Comparison of ENCODE assay signal across 9 cellular contexts in genomic region chr20:44247131-44247571, GRCh38. TPM values are rescaled to one million over a fixed set of nuclear protein-coding genes. Genes with fewer than 3 reads are reported as not detected.
DNase-seq lines count a peak whose midpoint lies in the region; ATAC-seq, FAIRE-seq and TF ChIP-seq lines count a peak whose summit lies in the region.
"Had no signal": no experiment of that assay in that cellular context is flagged by ENCODE, and none has a peak within 500 bp of the region (broad histone marks: within the 10 kb centered on the region; RNA-seq: fewer than 3 reads in every experiment).

GDAP1L1 (plus strand) TSS chr20:44247308; CDS start chr20:44247335, 27 bp downstream.

- DNase-seq in Right ventricle myocardium superior (no peak), Right ventricle myocardium inferior (ENCODE audit: missing footprints) (no peak), astrocyte (ENCODE audit: low read depth) (no peak), left lung (no peak), uterus (no peak), brain microvascular endothelial cell (no peak)
- DNase-seq: foreskin keratinocyte had no signal

- ATAC-seq in Right ventricle myocardium superior (ENCODE audit: poor library complexity), result peak; percentile 61
- ATAC-seq in Right ventricle myocardium inferior, result no peak
- ATAC-seq in left lung, result peak; percentile 26
- ATAC-seq in GM21717 (IDR thresholded peaks at IDR 0.05; ENCODE audit: unreplicated experiment), result no peak
- ATAC-seq in activated T-helper 17 cell treated with anti-CD3 and anti-CD28 coated beads, Interleukin-2, amount 50 U/mL, for 72 hours (replicated peaks), result no peak

- no peak for FAIRE-seq in astrocyte (lab: Jason Lieb, UNC)

- no peak within 1 kb of the TSS for H3K27ac Mint-ChIP-seq in astrocyte (ENCODE audit: unreplicated experiment)
- no peak within 1 kb of the TSS for H3K27ac Mint-ChIP-seq in activated T-helper 17 cell treated with anti-CD3 and anti-CD28 coated beads, Interleukin-2, amount 50 U/mL, for 72 hours

- in situ Hi-C loops in brain microvascular endothelial cell (cut with HindIII; ENCODE audit: low pct_ligation_motif_present, low sequenced_read_pairs), result no loop called here

- TF ChIP-seq POLR2A in uterus (IDR thresholded peaks at IDR 0.05), result no peak

- H3K4me3 ChIP-seq in astrocyte (ENCODE audit: insufficient read depth, low read depth, low read length) (no peak within 1 kb of the TSS), left lung (no peak within 1 kb of the TSS), uterus (peak within 1 kb of the TSS; percentile 17 to 37), brain microvascular endothelial cell (ENCODE audit: low read depth, low read length) (no peak within 1 kb of the TSS)

- peaks cover 24% of the 10 kb centered on the region for H3K27me3 ChIP-seq in astrocyte (ENCODE audit: insufficient read depth, low read length)
- H3K27me3 ChIP-seq in left lung, result peaks cover 14 to 37% of the 10 kb centered on the region in 2 donors
- no peaks in the 10 kb centered on the region for H3K27me3 ChIP-seq in uterus
- H3K27me3 ChIP-seq in brain microvascular endothelial cell (replicated peaks), result peaks cover 16% of the 10 kb centered on the region

- intact Hi-C loops in Right ventricle myocardium superior (cut with DNase I) (no loop called here), Right ventricle myocardium inferior (cut with DNase I) (no loop called here), left lung (cut with DNase I) (no loop called here), uterus (cut with DNase I; ENCODE audit: low total_unique reads) (no loop called here)

- H3K4me3 Mint-ChIP-seq in astrocyte (ENCODE audit: unreplicated experiment), result peak within 1 kb of the TSS; percentile 71
- H3K4me3 Mint-ChIP-seq in activated T-helper 17 cell treated with anti-CD3 and anti-CD28 coated beads, Interleukin-2, amount 50 U/mL, for 72 hours, result no peak within 1 kb of the TSS

- H3K4me2 ChIP-seq in astrocyte (ENCODE audit: low read length), result peak within 1 kb of the TSS; percentile 60

- H3K27me3 Mint-ChIP-seq in astrocyte (ENCODE audit: low read depth, unreplicated experiment), result peaks cover 43% of the 10 kb centered on the region
- peaks cover 5% of the 10 kb centered on the region for H3K27me3 Mint-ChIP-seq in activated T-helper 17 cell treated with anti-CD3 and anti-CD28 coated beads, Interleukin-2, amount 50 U/mL, for 72 hours

- no peak within 1 kb of the TSS for H3K9ac ChIP-seq in astrocyte (ENCODE audit: low read length)

- TF ChIP-seq CTCF in astrocyte (IDR thresholded peaks at IDR 0.05; ENCODE audit: insufficient read depth, low read depth, low read length), result no peak
- no peak for TF ChIP-seq CTCF in left lung (IDR thresholded peaks at IDR 0.05)
- no peak for TF ChIP-seq CTCF in uterus (IDR thresholded peaks at IDR 0.05)
- TF ChIP-seq CTCF in brain microvascular endothelial cell (IDR thresholded peaks at IDR 0.05; ENCODE audit: low read depth, low read length, missing control alignments), result no peak

- peaks cover 5% of the 10 kb centered on the region for H4K20me1 ChIP-seq in astrocyte (ENCODE audit: insufficient read depth, low read length)

- no peaks in the 10 kb centered on the region for H3K36me3 ChIP-seq in astrocyte (ENCODE audit: insufficient read depth, low read length)
- H3K36me3 ChIP-seq in left lung, result no peaks in the 10 kb centered on the region
- no peaks in the 10 kb centered on the region for H3K36me3 ChIP-seq in uterus
- no peaks in the 10 kb centered on the region for H3K36me3 ChIP-seq in brain microvascular endothelial cell (replicated peaks)

- H3K36me3 Mint-ChIP-seq in astrocyte (ENCODE audit: low read depth, unreplicated experiment), result no peaks in the 10 kb centered on the region
- H3K36me3 Mint-ChIP-seq in activated T-helper 17 cell treated with anti-CD3 and anti-CD28 coated beads, Interleukin-2, amount 50 U/mL, for 72 hours (ENCODE audit: low read depth), result no peaks in the 10 kb centered on the region

- peaks cover 2% of the 10 kb centered on the region for H3K4me1 Mint-ChIP-seq in astrocyte (ENCODE audit: low read depth, unreplicated experiment)
- H3K4me1 Mint-ChIP-seq in activated T-helper 17 cell treated with anti-CD3 and anti-CD28 coated beads, Interleukin-2, amount 50 U/mL, for 72 hours, result peaks cover 3% of the 10 kb centered on the region

- H3K27ac ChIP-seq in astrocyte (ENCODE audit: low read depth, low read length), result no peak within 1 kb of the TSS
- no peak within 1 kb of the TSS for H3K27ac ChIP-seq in left lung
- no peak within 1 kb of the TSS for H3K27ac ChIP-seq in uterus
- no peak within 1 kb of the TSS for H3K27ac ChIP-seq in brain microvascular endothelial cell
- H3K27ac ChIP-seq: foreskin keratinocyte had no signal

- H3K4me1 ChIP-seq in astrocyte (ENCODE audit: insufficient read depth, low read length) (no peaks in the 10 kb centered on the region), left lung (no peaks in the 10 kb centered on the region), uterus (peaks cover 0 to 8% of the 10 kb centered on the region in 2 donors)
- H3K4me1 ChIP-seq: foreskin keratinocyte had no signal

- no peak within 1 kb of the TSS for H2AFZ ChIP-seq in astrocyte (ENCODE audit: low read depth, low read length)

- no peaks in the 10 kb centered on the region for H3K79me2 ChIP-seq in astrocyte (ENCODE audit: insufficient read depth, low read length)

- no peaks in the 10 kb centered on the region for H3K9me3 Mint-ChIP-seq in astrocyte (ENCODE audit: unreplicated experiment)
- H3K9me3 Mint-ChIP-seq in activated T-helper 17 cell treated with anti-CD3 and anti-CD28 coated beads, Interleukin-2, amount 50 U/mL, for 72 hours, result no peaks in the 10 kb centered on the region

- H3K9me3 ChIP-seq in astrocyte (ENCODE audit: insufficient read depth, low read depth, low read length) (no peaks in the 10 kb centered on the region), left lung (no peaks in the 10 kb centered on the region), uterus (no peaks in the 10 kb centered on the region)

RNA-seq across cellular contexts. Expression of gene GDAP1L1, which starts in this region (rescaled TPM):
- total RNA-seq in Right ventricle myocardium superior (not detected), Right ventricle myocardium inferior (0.38 TPM), astrocyte (0.64 and 0.77 TPM in 2 replicates), left lung (not detected), uterus (under 1 TPM in 1 of 4 donors, not detected in 3; 0.41 TPM)
- total RNA-seq in activated T-helper 17 cell treated with anti-CD3 and anti-CD28 coated beads, Interleukin-2, amount 50 U/mL, for 72 hours, result not detected
- total RNA-seq: foreskin keratinocyte had no signal

Comparison
In these comparisons a context has a peak if more than half of its experiments do, and no peak if none do; other contexts are left out.
1. Peak in ATAC-seq in Right ventricle myocardium superior; RNA of the gene not detected or under 1 TPM.
2. Peak in ATAC-seq in left lung; RNA of the gene not detected or under 1 TPM.
3. H3K4me3 ChIP-seq: peak in uterus (2 of 2); none in astrocyte (single experiment), left lung (0 of 2) and brain microvascular endothelial cell (single experiment).